18 cellular contexts compared by ENCODE assay signal in genomic region chr1:220817907-220818306, GRCh38. TPM values are rescaled to one million over a fixed set of nuclear protein-coding genes. Genes with fewer than 3 reads are reported as not detected.
A peak's percentile ranks its signal among the peaks of the same experiment; 100 is the strongest.
DNase-seq lines count a peak whose midpoint lies in the region; ATAC-seq and TF ChIP-seq lines count a peak whose summit lies in the region.
"Had no signal": no experiment of that assay in that cellular context is flagged by ENCODE, and none has a peak within 500 bp of the region (broad histone marks: within the 10 kb centered on the region; RNA-seq: fewer than 3 reads in every experiment).

No MANE protein-coding gene starts in this region.

- intact Hi-C loops in body of pancreas (cut with DNase I) = loop anchor here (10.0 kb wide), 1 partner anchor 617 kb away; no protein-coding TSS in a partner anchor
- intact Hi-C loops in transverse colon (cut with DNase I; ENCODE audit: low total_unique reads) = loop anchor here (10.0 kb wide), 2 partner anchors 217 to 617 kb away; no protein-coding TSS in a partner anchor

- peak; percentile 62 for ATAC-seq in body of pancreas
- ATAC-seq in HG03135 (IDR thresholded peaks at IDR 0.05; ENCODE audit: unreplicated experiment) = no peak
- ATAC-seq: activated naive CD8-positive, alpha-beta T cell treated with anti-CD3 and anti-CD28 coated beads, Interleukin-2, amount 50 U/mL, for 24 hours; stimulated activated naive CD8-positive, alpha-beta T cell treated with anti-CD3 and anti-CD28 coated beads, Interleukin-15, Interleukin-2, amounts not matched to agents 100 U/mL and 50 U/mL, for 24 hours had no signal

- no peak overlapping the region for H3K4me3 Mint-ChIP-seq in CD8-positive, alpha-beta memory T cell
- H3K4me3 Mint-ChIP-seq: activated CD4-positive, alpha-beta memory T cell treated with anti-CD3 and anti-CD28 coated beads, Interleukin-2, amount 10 ng/mL, durations not matched to agents 7 days and 5 days; activated naive CD8-positive, alpha-beta T cell treated with anti-CD3 and anti-CD28 coated beads, Interleukin-2, amount 50 U/mL, for 24 hours; activated T-helper 1 cell treated with anti-CD3 and anti-CD28 coated beads, Interleukin-12 subunit alpha, Interleukin-12 subunit beta, Interleukin-2, Interleukin-4 antibody, amounts not matched to agents 30 ng/mL and 10 ng/mL and 1 ng/mL, durations not matched to agents 14 hours and 24 hours and 36 hours; immature natural killer cell had no signal

- H3K9me3 Mint-ChIP-seq in CD8-positive, alpha-beta memory T cell = peaks cover 0 to 4% (median 0%) of the 10 kb centered on the region in 5 donors
- H3K9me3 Mint-ChIP-seq: activated CD4-positive, alpha-beta memory T cell treated with anti-CD3 and anti-CD28 coated beads, Interleukin-2, amount 10 ng/mL, durations not matched to agents 7 days and 5 days; activated naive CD8-positive, alpha-beta T cell treated with anti-CD3 and anti-CD28 coated beads, Interleukin-2, amount 50 U/mL, for 24 hours; activated T-helper 1 cell treated with anti-CD3 and anti-CD28 coated beads, Interleukin-12 subunit alpha, Interleukin-12 subunit beta, Interleukin-2, Interleukin-4 antibody, amounts not matched to agents 30 ng/mL and 10 ng/mL and 1 ng/mL, durations not matched to agents 14 hours and 24 hours and 36 hours; immature natural killer cell had no signal

- no peak for TF ChIP-seq POLR2A in body of pancreas (IDR thresholded peaks at IDR 0.05)
- no peak for TF ChIP-seq POLR2A in transverse colon (IDR thresholded peaks at IDR 0.05)

- TF ChIP-seq CTCF in body of pancreas (IDR thresholded peaks at IDR 0.05) (no peak), transverse colon (IDR thresholded peaks at IDR 0.05) (no peak)

- H3K9me3 ChIP-seq in GM23248 (ENCODE audit: low read depth) = no peaks in the 10 kb centered on the region
- H3K9me3 ChIP-seq in body of pancreas = no peaks in the 10 kb centered on the region
- no peaks in the 10 kb centered on the region for H3K9me3 ChIP-seq in muscle layer of colon (ENCODE audit: low read length)
- H3K9me3 ChIP-seq in transverse colon = no peaks in the 10 kb centered on the region
- H3K9me3 ChIP-seq in CD8-positive, alpha-beta memory T cell (ENCODE audit: low read length) = no peaks in the 10 kb centered on the region

- peaks cover 10% of the 10 kb centered on the region; the same call in 1 of the 2 replicates for H3K27me3 ChIP-seq in GM23248 (replicated peaks; ENCODE audit: insufficient read depth)
- no peaks in the 10 kb centered on the region for H3K27me3 ChIP-seq in body of pancreas
- no peaks in the 10 kb centered on the region for H3K27me3 ChIP-seq in muscle layer of colon (ENCODE audit: control insufficient read depth in 1 of 2, insufficient read depth in 2 of 2, low read length in 2 of 2)
- H3K27me3 ChIP-seq in transverse colon = no peaks in the 10 kb centered on the region
- H3K27me3 ChIP-seq in CD8-positive, alpha-beta memory T cell (ENCODE audit: insufficient read depth, low read length, poor library complexity, severe bottlenecking) = no peaks in the 10 kb centered on the region

- peaks cover 26% of the 10 kb centered on the region for H3F3A ChIP-seq in GM23248 (ENCODE audit: insufficient read depth)

- in situ Hi-C loops in GM23248 (cut with MboI) (no loop called here), transverse colon (cut with MboI; ENCODE audit: low pct_ligation_motif_present in 1 of 4, low pct_unique_long_range_greater_than_20kb in 1 of 4, low sequenced_read_pairs in 3 of 4) (loop anchor here in 2 of 4 donors (25.0 kb wide), 2 partner anchors 619 to 919 kb away; partner anchors contain the start of gene DUSP10 (in 1 of the 2))

- H3K9ac ChIP-seq in GM23248 (no peak overlapping the region), muscle layer of colon (ENCODE audit: low read length) (no peak overlapping the region)

- 55 to 57% methylated on average over 1 of the region's 1 CpG for WGBS in GM23248 (ENCODE audit: low coverage in 1 of 2, low lambda C conversion rate in 2 of 2, missing lambda C conversion rate in 2 of 2), 2 experiments
- 88 to 92% methylated on average over 1 of the region's 1 CpG for WGBS in body of pancreas, 2 donors
- 54% methylated on average over 1 of the region's 1 CpG; no CpG with 5 or more reads in 1 of the 2 donors for WGBS in transverse colon (ENCODE audit: low coverage in 1 of 2), 2 donors

- H2AFZ ChIP-seq in GM23248 = no peak overlapping the region

- H3K27ac Mint-ChIP-seq in CD8-positive, alpha-beta memory T cell = no peak overlapping the region
- H3K27ac Mint-ChIP-seq: activated CD4-positive, alpha-beta memory T cell treated with anti-CD3 and anti-CD28 coated beads, Interleukin-2, amount 10 ng/mL, durations not matched to agents 7 days and 5 days; activated naive CD8-positive, alpha-beta T cell treated with anti-CD3 and anti-CD28 coated beads, Interleukin-2, amount 50 U/mL, for 24 hours; activated T-helper 1 cell treated with anti-CD3 and anti-CD28 coated beads, Interleukin-12 subunit alpha, Interleukin-12 subunit beta, Interleukin-2, Interleukin-4 antibody, amounts not matched to agents 30 ng/mL and 10 ng/mL and 1 ng/mL, durations not matched to agents 14 hours and 24 hours and 36 hours; immature natural killer cell had no signal

- no peaks in the 10 kb centered on the region for H3K36me3 Mint-ChIP-seq in CD8-positive, alpha-beta memory T cell
- H3K36me3 Mint-ChIP-seq: immature natural killer cell had no signal

- H3K4me2 ChIP-seq in GM23248 (ENCODE audit: unreplicated experiment) = peak overlapping the region; percentile 59

- H3K36me3 ChIP-seq in GM23248 (ENCODE audit: low read depth) (no peaks in the 10 kb centered on the region), body of pancreas (replicated peaks in 1 of 2; ENCODE audit: insufficient read depth in 1 of 2, low read depth in 2 of 2) (no peaks in the 10 kb centered on the region), muscle layer of colon (ENCODE audit: insufficient read depth, low read length) (no peaks in the 10 kb centered on the region), transverse colon (no peaks in the 10 kb centered on the region)
- no peaks in the 10 kb centered on the region for H3K36me3 ChIP-seq in CD8-positive, alpha-beta memory T cell (ENCODE audit: insufficient read depth, low read length)

- H3K4me3 ChIP-seq in GM23248 (no peak overlapping the region), body of pancreas (no peak overlapping the region), muscle layer of colon (ENCODE audit: low read depth in 1 of 2, low read length in 2 of 2) (no peak overlapping the region), transverse colon (no peak overlapping the region)
- no peak overlapping the region for H3K4me3 ChIP-seq in CD8-positive, alpha-beta memory T cell (ENCODE audit: low read length)

- CTCF ChIA-PET in CD8-positive, alpha-beta memory T cell (lab: Charles Lee) = no interaction called here

- POLR2A ChIA-PET in CD8-positive, alpha-beta memory T cell (lab: Charles Lee) = no interaction called here

- H3K9me2 ChIP-seq in GM23248 (ENCODE audit: insufficient read depth) = no peaks in the 10 kb centered on the region

- TF ChIP-seq EP300 in transverse colon (IDR thresholded peaks at IDR 0.05; ENCODE audit: low read depth) = no peak

- H3K4me1 ChIP-seq in GM23248 (ENCODE audit: insufficient read depth) (peaks cover 23% of the 10 kb centered on the region), body of pancreas (no peaks in the 10 kb centered on the region), muscle layer of colon (ENCODE audit: insufficient read depth, low read length) (peaks cover 63% of the 10 kb centered on the region), transverse colon (peaks cover 0 to 10% (median 6%) of the 10 kb centered on the region in 4 donors)
- no peaks in the 10 kb centered on the region for H3K4me1 ChIP-seq in CD8-positive, alpha-beta memory T cell (ENCODE audit: insufficient read depth, low read length)

- H3K79me2 ChIP-seq in GM23248 (ENCODE audit: insufficient read depth) = no peaks in the 10 kb centered on the region

- H4K20me1 ChIP-seq in GM23248 (ENCODE audit: insufficient read depth) = no peaks in the 10 kb centered on the region

- H3K4me1 Mint-ChIP-seq in CD8-positive, alpha-beta memory T cell = no peaks in the 10 kb centered on the region
- H3K4me1 Mint-ChIP-seq: activated CD4-positive, alpha-beta memory T cell treated with anti-CD3 and anti-CD28 coated beads, Interleukin-2, amount 10 ng/mL, durations not matched to agents 7 days and 5 days; activated naive CD8-positive, alpha-beta T cell treated with anti-CD3 and anti-CD28 coated beads, Interleukin-2, amount 50 U/mL, for 24 hours; immature natural killer cell had no signal

- peaks cover 4 to 30% of the 10 kb centered on the region in 2 donors for H3K27me3 Mint-ChIP-seq in CD8-positive, alpha-beta memory T cell

- no peak overlapping the region for H3K27ac ChIP-seq in GM23248
- peak overlapping the region in 1 of 4 donors; percentile 14 for H3K27ac ChIP-seq in body of pancreas
- peak overlapping the region; percentile 94 for H3K27ac ChIP-seq in muscle layer of colon (ENCODE audit: low read depth, low read length)
- H3K27ac ChIP-seq in transverse colon = peak overlapping the region; percentile 75 to 90 (median 80)
- H3K27ac ChIP-seq in CD8-positive, alpha-beta memory T cell (ENCODE audit: low read depth, low read length) = no peak overlapping the region

- peak; percentile 64 for DNase-seq in GM23248
- DNase-seq in body of pancreas = peak in 1 of 4 donors; percentile 46
- DNase-seq in transverse colon = no peak
- no peak for DNase-seq in T-helper 1 cell
- no peak for DNase-seq in CD8-positive, alpha-beta memory T cell
- DNase-seq: activated CD4-positive, alpha-beta memory T cell treated with anti-CD3 and anti-CD28 coated beads, Interleukin-2, amount 10 ng/mL, durations not matched to agents 7 days and 5 days; activated naive CD8-positive, alpha-beta T cell treated with anti-CD3 and anti-CD28 coated beads, Interleukin-2, amount 50 U/mL, for 24 hours; C1 segment of cervical spinal cord; DND-41; immature natural killer cell; NCI-H2081; NCI-H748 treated with DMSO at 0.1 percent for 48 hours; stimulated activated CD4-positive, alpha-beta T cell treated with anti-CD3 and anti-CD28 coated beads, Interleukin-12 subunit alpha, Interleukin-12 subunit beta, amount 100 ng/mL, for 4 hours; stimulated activated naive CD8-positive, alpha-beta T cell treated with anti-CD3 and anti-CD28 coated beads, Interleukin-15, Interleukin-2, amounts not matched to agents 100 U/mL and 50 U/mL, for 24 hours; SW 1271 had no signal

RNA-seq across cellular contexts. Expression of gene MTARC1, which starts 31.2 kb away (rescaled TPM):
- 0.22 and 0.76 TPM in 2 replicates for total RNA-seq in GM23248 (2014; rRNA removed; shearing (Covaris generic))
- polyA plus RNA-seq in GM23248 (2016; fragmentation: Nextera tagmentation; extraction: Ambion mirVana) = 0.66 and 2.6 TPM in 2 replicates
- total RNA-seq in body of pancreas = 10 to 100 TPM in 1 of 2 donors, 1 to 10 TPM in 1; 5.2 to 71.5 TPM
- total RNA-seq in transverse colon = 10 to 100 TPM in 3 of 4 donors, 1 to 10 TPM in 1; 10.0 to 28.8 (median 16.6) TPM
- not detected for total RNA-seq in CD8-positive, alpha-beta memory T cell
- polyA plus RNA-seq in CD8-positive, alpha-beta memory T cell = not detected
- total RNA-seq: activated CD4-positive, alpha-beta memory T cell treated with anti-CD3 and anti-CD28 coated beads, Interleukin-2, amount 10 ng/mL, durations not matched to agents 7 days and 5 days; activated T-helper 1 cell treated with anti-CD3 and anti-CD28 coated beads, Interleukin-12 subunit alpha, Interleukin-12 subunit beta, Interleukin-2, Interleukin-4 antibody, amounts not matched to agents 30 ng/mL and 10 ng/mL and 1 ng/mL, durations not matched to agents 14 hours and 24 hours and 36 hours had no signal

Comparison
In these comparisons a context has a peak if more than half of its experiments do, and no peak if none do; other contexts are left out.
1. H3K27ac ChIP-seq: peak in muscle layer of colon (single experiment) and transverse colon (4 of 4); none in GM23248 (single experiment) and CD8-positive, alpha-beta memory T cell (single experiment).